In genomic region chr17:1716076-1716911, GRCh38 we compare ENCODE assay signal across 8 cellular contexts. TPM values are rescaled to one million over a fixed set of nuclear protein-coding genes. Genes with fewer than 3 reads are reported as not detected.
DNase-seq lines count a peak whose midpoint lies in the region; ATAC-seq and TF ChIP-seq lines count a peak whose summit lies in the region.

No MANE protein-coding gene starts in this region.

- H3K9me3 ChIP-seq in SK-N-MC (ENCODE audit: low read depth, low read length) (no peaks in the 10 kb centered on the region), testis (no peaks in the 10 kb centered on the region)

- H3K36me3 Mint-ChIP-seq in HFFc6 (ENCODE audit: low read depth): peaks cover 33% of the 10 kb centered on the region
- peaks cover 0 to 16% of the 10 kb centered on the region in 2 donors for H3K36me3 Mint-ChIP-seq in activated naive CD4-positive, alpha-beta T cell treated with anti-CD3 and anti-CD28 coated beads, Interleukin-2, amount 50 U/mL, for 72 hours

- WGBS in testis, 2 donors: 1% methylated on average over 20 to 68 of the region's 70 CpGs

- H3K4me3 ChIP-seq in NB4 (ENCODE audit: low read depth, low read length): peak overlapping the region; percentile 72
- H3K4me3 ChIP-seq in SK-N-MC: peak overlapping the region; percentile 93
- peak overlapping the region; percentile 99 to 100 for H3K4me3 ChIP-seq in testis

- peaks cover 42% of the 10 kb centered on the region for H3K4me1 Mint-ChIP-seq in HFFc6 (ENCODE audit: low read depth)

- intact Hi-C loops in testis (cut with DNase I; ENCODE audit: low total_unique reads): no loop called here

- H3K27ac Mint-ChIP-seq in HFFc6: peak overlapping the region; percentile 100
- peak overlapping the region; percentile 98 to 100 for H3K27ac Mint-ChIP-seq in activated naive CD4-positive, alpha-beta T cell treated with anti-CD3 and anti-CD28 coated beads, Interleukin-2, amount 50 U/mL, for 72 hours

- TF ChIP-seq CTCF in HFFc6 (IDR thresholded peaks at IDR 0.05) (peak; percentile 33), NB4 (IDR thresholded peaks at IDR 0.05; ENCODE audit: low read depth, low read length) (no peak), testis (IDR thresholded peaks at IDR 0.05) (peak in 1 of 3 experiments; percentile 41)

- peaks cover 11% of the 10 kb centered on the region for H3K27me3 Mint-ChIP-seq in HFFc6 (ENCODE audit: insufficient read depth)

- peak; percentile 88 for ATAC-seq in activated naive CD4-positive, alpha-beta T cell treated with anti-CD3 and anti-CD28 coated beads, Interleukin-2, amount 50 U/mL, for 72 hours

- H3K27ac ChIP-seq in SK-N-MC: peak overlapping the region; percentile 99
- H3K27ac ChIP-seq in testis: peak overlapping the region; percentile 97 to 99

- no peaks in the 10 kb centered on the region for H3K9me3 Mint-ChIP-seq in HFFc6
- no peaks in the 10 kb centered on the region for H3K9me3 Mint-ChIP-seq in activated naive CD4-positive, alpha-beta T cell treated with anti-CD3 and anti-CD28 coated beads, Interleukin-2, amount 50 U/mL, for 72 hours

- no peak for TF ChIP-seq POLR2A in NB4 (IDR thresholded peaks at IDR 0.05; ENCODE audit: extremely low read depth, insufficient read length)
- TF ChIP-seq POLR2A in testis (IDR thresholded peaks at IDR 0.05): peak; percentile 96

- peak overlapping the region; percentile 94 for H3K4me3 Mint-ChIP-seq in HFFc6

- peaks cover 40% of the 10 kb centered on the region for H3K4me1 ChIP-seq in testis

- no peaks in the 10 kb centered on the region for H3K27me3 ChIP-seq in testis

- H3K9ac ChIP-seq in SK-N-MC (ENCODE audit: insufficient read length): peak overlapping the region; percentile 89

- no peaks in the 10 kb centered on the region for H3K36me3 ChIP-seq in SK-N-MC (ENCODE audit: insufficient read depth, low read length)
- H3K36me3 ChIP-seq in testis (ENCODE audit: low read depth, missing control alignments): no peaks in the 10 kb centered on the region

- DNase-seq in GM04504 (ENCODE audit: low read depth) (peak; percentile 100), HFFc6 (peak; percentile 100), NB4 (ENCODE audit: low read depth) (peak; percentile 98), SK-N-MC (ENCODE audit: low read depth, low spot score) (peak; percentile 93), glomerular endothelial cell (ENCODE audit: extremely low read depth, low read depth, low spot score) (peak; percentile 100), occipital lobe (lab: John Stamatoyannopoulos, UW) (peak; percentile 100), testis (peak; percentile 100)
- DNase-seq in activated naive CD4-positive, alpha-beta T cell treated with anti-CD3 and anti-CD28 coated beads, Interleukin-2, amount 50 U/mL, for 72 hours (ENCODE audit: low spot score in 2 of 2): peak; percentile 100

RNA-seq across cellular contexts. Expression of gene TLCD2, which starts 6.1 kb away (rescaled TPM):
- 1 to 10 TPM; 2.7 to 3.8 (median 3.2) TPM for total RNA-seq in HFFc6 (2021; fragmentation: NEBNext Ultra II Directional; extraction: Animal tissue kit (Norgen Biotek cat#: 25700))
- total RNA-seq in activated naive CD4-positive, alpha-beta T cell treated with anti-CD3 and anti-CD28 coated beads, Interleukin-2, amount 50 U/mL, for 72 hours: under 1 TPM; 0.10 to 0.25 TPM
- total RNA-seq in glomerular endothelial cell (0.78 and 1.4 TPM in 2 replicates), occipital lobe (0.47 TPM), testis (1 to 10 TPM; 1.2 to 2.0 TPM)
- polyA plus RNA-seq in testis (ENCODE audit: insufficient read depth, low read depth, low replicate concordance): 1.1 TPM

RNA-seq across cellular contexts. Expression of gene WDR81, which starts 8.2 kb away (rescaled TPM):
- 10 to 100 TPM; 12.5 to 18.1 (median 13.2) TPM for total RNA-seq in HFFc6 (2021; fragmentation: NEBNext Ultra II Directional; extraction: Animal tissue kit (Norgen Biotek cat#: 25700))
- 10 to 100 TPM; 11.4 to 13.4 TPM for total RNA-seq in activated naive CD4-positive, alpha-beta T cell treated with anti-CD3 and anti-CD28 coated beads, Interleukin-2, amount 50 U/mL, for 72 hours
- 27.3 and 30.0 TPM in 2 replicates for total RNA-seq in glomerular endothelial cell
- 10.8 TPM for total RNA-seq in occipital lobe
- total RNA-seq in testis: 10 to 100 TPM; 58.4 to 71.4 TPM
- 16.9 TPM for polyA plus RNA-seq in testis (ENCODE audit: insufficient read depth, low read depth, low replicate concordance)

RNA-seq across cellular contexts. Expression of gene SERPINF2, which starts 26.4 kb away (rescaled TPM):
- total RNA-seq in HFFc6 (2021; fragmentation: NEBNext Ultra II Directional; extraction: Animal tissue kit (Norgen Biotek cat#: 25700)): not detected
- under 1 TPM in 1 of 2 donors, not detected in 1; 0.36 TPM for total RNA-seq in activated naive CD4-positive, alpha-beta T cell treated with anti-CD3 and anti-CD28 coated beads, Interleukin-2, amount 50 U/mL, for 72 hours
- total RNA-seq in glomerular endothelial cell: 1.6 TPM in 1 of 2 replicates, not detected in the other
- 0.16 TPM for total RNA-seq in occipital lobe
- 10 to 100 TPM; 31.7 to 41.9 TPM for total RNA-seq in testis
- polyA plus RNA-seq in testis (ENCODE audit: insufficient read depth, low read depth, low replicate concordance): 15.3 TPM

RNA-seq across cellular contexts. Expression of gene PRPF8, which starts 31.6 kb away (rescaled TPM):
- total RNA-seq in HFFc6 (2021; fragmentation: NEBNext Ultra II Directional; extraction: Animal tissue kit (Norgen Biotek cat#: 25700)): 100 to 1,000 TPM; 224 to 285 (median 248) TPM
- 100 to 1,000 TPM; 414 to 433 TPM for total RNA-seq in activated naive CD4-positive, alpha-beta T cell treated with anti-CD3 and anti-CD28 coated beads, Interleukin-2, amount 50 U/mL, for 72 hours
- total RNA-seq in glomerular endothelial cell (175 and 180 TPM in 2 replicates), occipital lobe (71.1 TPM), testis (100 to 1,000 TPM; 307 to 325 TPM)
- 315 TPM for polyA plus RNA-seq in testis (ENCODE audit: insufficient read depth, low read depth, low replicate concordance)

RNA-seq across cellular contexts. Expression of gene SERPINF1, which starts 45.6 kb away (rescaled TPM):
- total RNA-seq in HFFc6 (2021; fragmentation: NEBNext Ultra II Directional; extraction: Animal tissue kit (Norgen Biotek cat#: 25700)): 10 to 100 TPM; 12.0 to 46.8 (median 13.2) TPM
- under 1 TPM in 1 of 2 donors, not detected in 1; 0.41 TPM for total RNA-seq in activated naive CD4-positive, alpha-beta T cell treated with anti-CD3 and anti-CD28 coated beads, Interleukin-2, amount 50 U/mL, for 72 hours
- total RNA-seq in glomerular endothelial cell (0.48 and 1.8 TPM in 2 replicates), occipital lobe (5.8 TPM), testis (1,000 to 10,000 TPM; 1,211 to 2,317 TPM)
- polyA plus RNA-seq in testis (ENCODE audit: insufficient read depth, low read depth, low replicate concordance): 828 TPM

Comparison
In these comparisons a context has a peak if more than half of its experiments do, and no peak if none do; other contexts are left out.
1. Peak in every context shown above with its lines: DNase-seq, ATAC-seq, H3K4me3 ChIP-seq and H3K27ac ChIP-seq.
2. RNA of gene SERPINF2, which starts 26.4 kb away (total RNA-seq): 31.7 to 41.9 TPM in testis; 0.36 TPM in activated naive CD4-positive, alpha-beta T cell treated with anti-CD3 and anti-CD28 coated beads, Interleukin-2, amount 50 U/mL, for 72 hours, 0.16 TPM in occipital lobe (single experiment), 1.6 TPM in glomerular endothelial cell and not detected in HFFc6; every median in the first group is over 10 times any median in the second.